In genomic region chr13:30824651-30825050, GRCh38 we compare ENCODE assay signal across 11 cellular contexts.
"Had no signal": no experiment of that assay in that cellular context is flagged by ENCODE, and none has a peak within 500 bp of the region (broad histone marks: within the 10 kb centered on the region; RNA-seq: fewer than 3 reads in every experiment).

No MANE protein-coding gene starts in this region.

- H3K36me3 ChIP-seq: cardiac muscle cell, esophagus squamous epithelium, left lung, right atrium auricular region, tibial artery, vagina had no signal

- H3K9me3 ChIP-seq: esophagus squamous epithelium, left lung, right atrium auricular region, tibial artery, vagina had no signal

- H3K27me3 ChIP-seq: right atrium auricular region, tibial artery, vagina had no signal

- H3K4me3 ChIP-seq: cardiac muscle cell, esophagus squamous epithelium, left lung, right atrium auricular region, tibial artery, vagina had no signal

- H3K4me1 ChIP-seq: left lung, right atrium auricular region, tibial artery, vagina had no signal

- H3K27ac ChIP-seq: cardiac muscle cell, esophagus squamous epithelium, left lung, right atrium auricular region, tibial artery, vagina had no signal

- DNase-seq: activated B cell treated with CpG ODN at 0.5 μM for 24 hours; activated CD4-positive, alpha-beta T cell treated with anti-CD3 and anti-CD28 coated beads, Interleukin-2, amount 10 ng/mL, durations not matched to agents 24 days and 14 days; activated naive CD4-positive, alpha-beta T cell; aorta; esophagus squamous epithelium; foreskin fibroblast; left lung; tibial artery had no signal

- ATAC-seq: left lung had no signal
